ENCODE assay signal across 8 cellular contexts in the genomic region with DNA sequence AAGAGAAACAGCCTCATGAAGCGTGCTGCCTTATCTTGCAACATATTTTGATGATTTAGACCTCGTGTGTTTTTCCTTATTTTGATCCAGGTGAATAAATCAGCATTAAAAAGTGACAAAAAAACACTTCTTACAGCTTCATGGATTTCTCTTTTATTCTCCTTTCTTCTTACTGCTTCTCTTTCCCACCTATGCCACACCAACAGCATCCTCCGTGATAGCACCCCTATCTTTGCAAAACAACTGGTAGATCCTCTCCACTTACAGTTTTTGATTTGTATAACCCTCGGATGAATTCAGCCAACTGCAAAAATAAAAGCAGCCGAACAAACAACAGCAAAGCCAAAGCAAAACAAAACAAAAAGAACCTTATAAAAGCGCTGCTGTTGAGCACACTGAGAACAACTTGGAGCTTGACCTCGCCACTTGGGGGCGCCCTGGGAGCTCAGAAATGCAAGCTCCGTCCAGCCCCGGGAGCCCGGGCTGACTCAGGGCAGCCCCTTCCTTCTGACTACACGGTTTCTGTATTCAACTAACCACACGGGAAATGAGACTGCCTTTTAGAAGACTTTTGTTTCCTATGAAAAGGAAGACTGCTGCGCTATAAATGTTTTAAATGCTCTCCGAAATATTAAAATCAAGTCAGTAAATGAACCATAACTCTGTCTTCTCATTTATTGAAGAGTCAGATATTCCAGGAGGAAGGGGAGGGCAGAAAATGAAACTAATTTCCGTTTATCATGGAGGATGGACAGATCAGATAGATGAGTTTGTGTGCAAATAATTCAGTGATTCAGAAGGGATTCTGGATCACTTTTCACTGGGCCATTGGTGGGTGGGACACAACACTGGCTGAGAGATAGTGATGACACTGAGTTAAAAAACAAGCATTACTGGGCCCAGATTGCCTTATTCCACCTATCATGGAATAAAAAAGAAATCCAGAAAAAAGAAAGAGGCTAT.
DNase-seq lines count a peak whose midpoint lies in the region; ATAC-seq and TF ChIP-seq lines count a peak whose summit lies in the region.
"Not testable (repeated sequence)": the region's sequence is repeated elsewhere in the genome, so short reads cannot be mapped to it uniquely, and the experiment has no call there.

No MANE protein-coding gene starts in this region.

- not testable (repeated sequence) for H3K4me2 ChIP-seq in H9 (ENCODE audit: insufficient read depth, insufficient read length, low read length)

- H3T11ph ChIP-seq in H9 (ENCODE audit: low read length), result not testable (repeated sequence)

- ATAC-seq in GM18511 (IDR thresholded peaks at IDR 0.05; ENCODE audit: unreplicated experiment), result peak; percentile 97
- ATAC-seq in HG03521 (IDR thresholded peaks at IDR 0.05; ENCODE audit: unreplicated experiment), result peak; percentile 84

- H3K18ac ChIP-seq in H9 (ENCODE audit: insufficient read length, low read depth, low read length), result not testable (repeated sequence)

- H3K27me3 Mint-ChIP-seq in H9 (ENCODE audit: low read depth), result peaks cover 38% of the 10 kb centered on the region
- not testable (repeated sequence) for H3K27me3 Mint-ChIP-seq in brain

- H3K4me1 Mint-ChIP-seq in H9, brain: not testable (repeated sequence)

- not testable (repeated sequence) for H3K9ac ChIP-seq in H9 (ENCODE audit: extremely low read depth, insufficient read length, low read length)

- not testable (repeated sequence) for H3K27me3 ChIP-seq in H9 (ENCODE audit: insufficient read depth, low read length); kidney epithelial cell (ENCODE audit: control insufficient read depth, insufficient read depth, low read length); uterus

- H2AFZ ChIP-seq in H9 (ENCODE audit: low read length), result not testable (repeated sequence)

- not testable (repeated sequence) for DNase-seq in H9; kidney epithelial cell (ENCODE audit: low read depth)
- DNase-seq in activated CD4-positive, alpha-beta T cell treated with anti-CD3 and anti-CD28 coated beads, Interleukin-2, amount 50 U/mL, for 4 hours, result peak; percentile 83 to 87
- DNase-seq in stimulated activated CD4-positive, alpha-beta T cell treated with anti-CD3 and anti-CD28 coated beads, Interleukin-1b, Interleukin-23, amount 100 ng/mL, for 1 hour (ENCODE audit: low read depth in 2 of 2), result peak; percentile 62 to 89
- peak; percentile 80 to 82 for DNase-seq in uterus

- intact Hi-C loops in uterus (cut with DNase I; ENCODE audit: low total_unique reads), result not testable (repeated sequence)

- H4K91ac ChIP-seq in H9 (ENCODE audit: insufficient read length, low read depth, low read length), result not testable (repeated sequence)

- H3K4me3 Mint-ChIP-seq in H9, brain: not testable (repeated sequence)

- TF ChIP-seq POLR2A in uterus (IDR thresholded peaks at IDR 0.05), result not testable (repeated sequence)

- H3K4me3 ChIP-seq in kidney epithelial cell (ENCODE audit: low read depth, low read length); uterus: not testable (repeated sequence)

- not testable (repeated sequence) for H3K79me2 ChIP-seq in H9 (ENCODE audit: insufficient read depth, low read length)

- H3K36me3 ChIP-seq in kidney epithelial cell (ENCODE audit: control insufficient read depth, insufficient read depth, low read length); uterus: not testable (repeated sequence)

- H3K79me1 ChIP-seq in H9 (ENCODE audit: insufficient read depth, low read depth, low read length, poor library complexity, severe bottlenecking), result not testable (repeated sequence)

- H3K27ac Mint-ChIP-seq in H9, brain: not testable (repeated sequence)

- not testable (repeated sequence) for H2BK5ac ChIP-seq in H9 (ENCODE audit: insufficient read length, low read length)

- H3K27ac ChIP-seq in H9 (ENCODE audit: insufficient read length, low read depth, low read length); uterus: not testable (repeated sequence)

- TF ChIP-seq CTCF in H9 (conservative IDR thresholded peaks at IDR 0.05), result peak; percentile 67
- peak; percentile 52 to 69 for TF ChIP-seq CTCF in brain (conservative IDR thresholded peaks at IDR 0.05)
- peak; percentile 22 for TF ChIP-seq CTCF in kidney epithelial cell (IDR thresholded peaks at IDR 0.05; ENCODE audit: insufficient read depth, low read length, poor library complexity, severe bottlenecking)
- peak in 2 of 4 experiments; percentile 25 to 36 for TF ChIP-seq CTCF in uterus (IDR thresholded peaks at IDR 0.05)

- H3K23ac ChIP-seq in H9 (ENCODE audit: insufficient read length, low read depth, low read length), result not testable (repeated sequence)

- WGBS in H9 (ENCODE audit: extremely low coverage, insufficient read length, low lambda C conversion rate), result no CpG with 5 or more reads among the region's 16 CpGs

- not testable (repeated sequence) for H4K5ac ChIP-seq in H9 (ENCODE audit: insufficient read length, low read depth, low read length)

- not testable (repeated sequence) for H4K20me1 ChIP-seq in H9 (ENCODE audit: control insufficient read depth, insufficient read depth, insufficient read length)

- H3K56ac ChIP-seq in H9 (ENCODE audit: insufficient read length, low read depth, low read length), result not testable (repeated sequence)

- not testable (repeated sequence) for H3K36me3 Mint-ChIP-seq in H9 (ENCODE audit: insufficient read depth in 1 of 3, low read depth in 3 of 3); brain

- not testable (repeated sequence) for H2BK15ac ChIP-seq in H9 (ENCODE audit: low read depth, low read length)

- H2BK20ac ChIP-seq in H9 (ENCODE audit: low read depth, low read length, poor library complexity, severe bottlenecking), result not testable (repeated sequence)

- not testable (repeated sequence) for H2BK120ac ChIP-seq in H9 (ENCODE audit: low read depth, low read length, poor library complexity, severe bottlenecking)

- not testable (repeated sequence) for H3K9me3 ChIP-seq in H9 (ENCODE audit: control insufficient read depth, low read depth, low read length); uterus

- H3K4me1 ChIP-seq in H9 (ENCODE audit: insufficient read depth, low read length); uterus: not testable (repeated sequence)

- H3K14ac ChIP-seq in H9 (ENCODE audit: insufficient read depth, low read length), result not testable (repeated sequence)

- H3K4ac ChIP-seq in H9 (ENCODE audit: low read depth, low read length), result not testable (repeated sequence)

- H4K8ac ChIP-seq in H9 (replicated peaks; ENCODE audit: insufficient read length, low read depth, low read length), result not testable (repeated sequence)

- not testable (repeated sequence) for H2AK5ac ChIP-seq in H9 (ENCODE audit: insufficient read length, low read length)

- H3K9me3 Mint-ChIP-seq in H9, brain: not testable (repeated sequence)

- H3K23me2 ChIP-seq in H9 (ENCODE audit: insufficient read length, low read depth, low read length, poor library complexity, severe bottlenecking), result not testable (repeated sequence)

- H2BK12ac ChIP-seq in H9 (ENCODE audit: insufficient read length, low read depth, low read length), result not testable (repeated sequence)
